15 cellular contexts compared by ENCODE assay signal in the genomic region with DNA sequence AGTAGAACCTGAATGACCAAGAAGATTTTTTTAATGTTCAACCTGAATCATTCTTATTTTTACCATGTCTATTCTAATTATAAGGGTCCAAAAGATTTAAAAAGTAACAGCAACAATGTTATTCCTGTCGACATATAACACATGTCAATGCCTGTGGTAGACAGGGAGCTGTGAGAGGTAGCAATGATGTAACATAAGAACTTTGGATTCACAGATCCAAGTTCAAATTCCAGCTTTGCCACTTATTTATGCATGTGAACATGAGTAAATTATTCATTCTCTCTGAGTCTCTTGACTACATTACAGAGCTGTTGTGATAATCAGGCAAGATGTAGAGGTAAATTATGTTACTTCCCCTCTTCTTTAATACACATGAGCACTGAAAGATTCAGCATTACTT. TPM values are rescaled to one million over a fixed set of nuclear protein-coding genes. Genes with fewer than 3 reads are reported as not detected.
DNase-seq lines count a peak whose midpoint lies in the region; ATAC-seq, FAIRE-seq and TF ChIP-seq lines count a peak whose summit lies in the region.
"Had no signal": no experiment of that assay in that cellular context is flagged by ENCODE, and none has a peak within 500 bp of the region (broad histone marks: within the 10 kb centered on the region; RNA-seq: fewer than 3 reads in every experiment).

No MANE protein-coding gene starts in this region.

- CTCF ChIA-PET in HepG2 (lab: Yijun Ruan, JAX; ENCODE audit: low intra/inter-chr PET ratio, low total read pairs), result no interaction called here

- no peak overlapping the region for H3K4me2 ChIP-seq in HepG2 (ENCODE audit: low read depth, low read length)

- TF ChIP-seq POLR2A in HepG2 (IDR thresholded peaks at IDR 0.05; ENCODE audit: insufficient read depth in 1 of 2, low read depth in 2 of 2, low read length in 2 of 2), result no peak

- no peak overlapping the region for H2AFZ ChIP-seq in HepG2 (ENCODE audit: low read length)

- no peaks in the 10 kb centered on the region for H3K27me3 ChIP-seq in CD4-positive, CD25-positive, alpha-beta regulatory T cell (ENCODE audit: control insufficient read depth, insufficient read depth, low read length)
- H3K27me3 ChIP-seq in HepG2 (ENCODE audit: control insufficient read depth in 1 of 2, insufficient read depth in 2 of 2, low read length in 2 of 2) (no peaks in the 10 kb centered on the region), small intestine (ENCODE audit: control insufficient read depth in 2 of 2, insufficient read depth in 2 of 2, low read length in 2 of 2) (no peaks in the 10 kb centered on the region)
- H3K27me3 ChIP-seq: BE2C had no signal

- H3K27me3 Mint-ChIP-seq in CD4-positive, CD25-positive, alpha-beta regulatory T cell, result no peaks in the 10 kb centered on the region
- no peaks in the 10 kb centered on the region for H3K27me3 Mint-ChIP-seq in T-helper 17 cell
- H3K27me3 Mint-ChIP-seq: CD4-positive, alpha-beta T cell had no signal

- no peak for TF ChIP-seq RAD21 in HepG2 (CRISPR knock-in tag; IDR thresholded peaks at IDR 0.05)

- H3K27ac Mint-ChIP-seq in CD4-positive, CD25-positive, alpha-beta regulatory T cell, result peak overlapping the region in 2 of 3 donors; percentile 23 to 67
- H3K27ac Mint-ChIP-seq in T-helper 17 cell, result peak overlapping the region; percentile 45
- H3K27ac Mint-ChIP-seq: CD4-positive, alpha-beta T cell had no signal

- in situ Hi-C loops in HepG2 (cut with HindIII; ENCODE audit: extremely low pct_ligation_motif_present, low pct_unique_long_range_greater_than_20kb), result no loop called here

- ATAC-seq in CD4-positive, CD25-positive, alpha-beta regulatory T cell (ENCODE audit: low read depth in 2 of 2), result no peak
- ATAC-seq in T-helper 17 cell, result no peak
- peak; percentile 51; the same call in 1 of the 3 replicates for ATAC-seq in HepG2
- ATAC-seq: HCT116 had no signal

- TF ChIP-seq CTCF in HepG2 (CRISPR knock-in tag; IDR thresholded peaks at IDR 0.05), result no peak

- H3K9ac ChIP-seq in HepG2 (ENCODE audit: insufficient read depth, low read depth, low read length), result no peak overlapping the region

- no peak overlapping the region for H3K27ac ChIP-seq in CD4-positive, CD25-positive, alpha-beta regulatory T cell (ENCODE audit: insufficient read depth, low read length, poor library complexity, severe bottlenecking)
- no peak overlapping the region for H3K27ac ChIP-seq in HepG2 (ENCODE audit: extremely low read length, insufficient read depth, low read length)
- no peak overlapping the region for H3K27ac ChIP-seq in small intestine (ENCODE audit: low read depth in 1 of 2, low read length in 1 of 2)

- peaks cover 5 to 11% (median 6%) of the 10 kb centered on the region in 4 donors for H3K4me1 Mint-ChIP-seq in CD4-positive, CD25-positive, alpha-beta regulatory T cell
- H3K4me1 Mint-ChIP-seq in T-helper 17 cell, result peaks cover 3% of the 10 kb centered on the region

- peaks cover 35% of the 10 kb centered on the region for H3K36me3 Mint-ChIP-seq in CD4-positive, CD25-positive, alpha-beta regulatory T cell
- H3K36me3 Mint-ChIP-seq in T-helper 17 cell (ENCODE audit: low read depth), result peaks cover 2% of the 10 kb centered on the region

- BruUV-seq in HepG2 (replicated peaks; lab: Mats Ljungman, UMichigan), result no TSS peak

- H3K4me3 Mint-ChIP-seq in CD4-positive, CD25-positive, alpha-beta regulatory T cell, result no peak overlapping the region
- H3K4me3 Mint-ChIP-seq in T-helper 17 cell, result no peak overlapping the region
- H3K4me3 Mint-ChIP-seq: CD4-positive, alpha-beta T cell had no signal

- no peak for FAIRE-seq in HepG2 (lab: Jason Lieb, UNC)
- FAIRE-seq in small intestine (lab: Jason Lieb, UNC), result no peak
- FAIRE-seq: D721Med, G401.6 had no signal

- no peaks in the 10 kb centered on the region for H3K36me3 ChIP-seq in CD4-positive, CD25-positive, alpha-beta regulatory T cell (ENCODE audit: control insufficient read depth, insufficient read depth, low read length)
- H3K36me3 ChIP-seq in HepG2 (replicated peaks in 1 of 2; ENCODE audit: control insufficient read depth in 1 of 2, insufficient read depth in 2 of 2, low read length in 2 of 2), result peaks cover 0 to 6% of the 10 kb centered on the region in 2 experiments; a peak in 1 of 5 replicates
- H3K36me3 ChIP-seq in small intestine (ENCODE audit: control insufficient read depth in 2 of 2, insufficient read depth in 2 of 2, low read length in 2 of 2), result peaks cover 4 to 5% of the 10 kb centered on the region in 2 donors

- H3K4me3 ChIP-seq in CD4-positive, CD25-positive, alpha-beta regulatory T cell (ENCODE audit: low read depth, low read length), result no peak overlapping the region
- H3K4me3 ChIP-seq in HepG2 (replicated peaks in 1 of 3; ENCODE audit: insufficient read depth in 1 of 3, low read depth in 2 of 3, low read length in 3 of 3) (no peak overlapping the region), small intestine (ENCODE audit: low read depth in 1 of 2, low read length in 2 of 2) (no peak overlapping the region)

- no peak for TF ChIP-seq EP300 in HepG2 (IDR thresholded peaks at IDR 0.05; ENCODE audit: low read depth in 2 of 2, low read length in 2 of 2)
- no peak for TF ChIP-seq EP300 in HepG2 (CRISPR knock-in tag; IDR thresholded peaks at IDR 0.05; ENCODE audit: borderline replicate concordance)

- no peak for DNase-seq in CD4-positive, CD25-positive, alpha-beta regulatory T cell
- DNase-seq in T-helper 17 cell (no peak), HepG2 (ENCODE audit: low spot score) (peak; percentile 43), small intestine (peak; percentile 85), glomerular visceral epithelial cell (ENCODE audit: extremely low spot score) (no peak)
- DNase-seq in stimulated activated CD4-positive, alpha-beta T cell treated with anti-CD3 and anti-CD28 coated beads, Interleukin-2, amount 100 ng/mL, for 24 hours, result no peak
- DNase-seq: BE2C; C1 segment of cervical spinal cord; Caco-2; CD4-positive, alpha-beta T cell; GOT3; H7 had no signal

- POLR2A ChIA-PET in HepG2 (lab: Yijun Ruan, JAX), result no interaction called here

- H3K79me2 ChIP-seq in HepG2 (ENCODE audit: insufficient read depth, low read length), result no peaks in the 10 kb centered on the region

- intact Hi-C loops in HepG2 (cut with micrococcal nuclease; ENCODE audit: unreplicated experiment), result no loop called here

- 21% methylated on average over 1 of the region's 1 CpG for whole genome bisulfite sequencing in HepG2 (ENCODE audit: low lambda C conversion rate)
- 53 to 85% (median 59%) methylated on average over 1 of the region's 1 CpG for WGBS in small intestine, 3 donors

- H3K9me3 Mint-ChIP-seq in CD4-positive, CD25-positive, alpha-beta regulatory T cell, result no peaks in the 10 kb centered on the region
- H3K9me3 Mint-ChIP-seq: CD4-positive, alpha-beta T cell had no signal

- no peaks in the 10 kb centered on the region for H3K9me3 ChIP-seq in CD4-positive, CD25-positive, alpha-beta regulatory T cell (ENCODE audit: control insufficient read depth in 2 of 2, low read length in 2 of 2)
- H3K9me3 ChIP-seq in T-helper 17 cell (ENCODE audit: control insufficient read depth, low read length, poor library complexity, severe bottlenecking), result peaks cover 4% of the 10 kb centered on the region
- no peaks in the 10 kb centered on the region for H3K9me3 ChIP-seq in HepG2 (ENCODE audit: low read length)
- H3K9me3 ChIP-seq in small intestine (ENCODE audit: control insufficient read depth, low read depth), result no peaks in the 10 kb centered on the region
- H3K9me3 ChIP-seq: BE2C, Caco-2 had no signal

- no peaks in the 10 kb centered on the region for H4K20me1 ChIP-seq in HepG2 (ENCODE audit: insufficient read depth, low read length)

- H3K4me1 ChIP-seq in CD4-positive, CD25-positive, alpha-beta regulatory T cell (ENCODE audit: control insufficient read depth, insufficient read depth, low read length, poor library complexity, severe bottlenecking), result no peaks in the 10 kb centered on the region
- 0 out of 2 replicates have a peak, but pooled peaks cover 7% of the 10 kb centered on the region for H3K4me1 ChIP-seq in HepG2 (ENCODE audit: insufficient read depth, low read length)
- peaks cover 0 to 5% of the 10 kb centered on the region in 2 donors for H3K4me1 ChIP-seq in small intestine (ENCODE audit: control insufficient read depth in 2 of 2, insufficient read depth in 1 of 2, low read depth in 1 of 2, low read length in 1 of 2)
- H3K4me1 ChIP-seq: BE2C, Caco-2 had no signal

TF ChIP-seq in HepG2, 621 proteins besides CTCF, POLR2A, EP300 and RAD21 (continues in another document):
- no peak for TF ChIP-seq NFKB2 (CRISPR knock-in tag; IDR thresholded peaks at IDR 0.05; ENCODE audit: borderline replicate concordance)

RNA-seq across cellular contexts. Expression of a gene that starts 54.5 kb away (rescaled TPM):
- total RNA-seq in CD4-positive, CD25-positive, alpha-beta regulatory T cell, result 5.7 TPM
- polyA plus RNA-seq in CD4-positive, CD25-positive, alpha-beta regulatory T cell, result 10 to 100 TPM in 2 of 4 donors, 1 to 10 TPM in 2; 6.0 to 11.1 (median 9.9) TPM
- total RNA-seq in T-helper 17 cell (1 to 10 TPM; 6.8 to 7.9 TPM), HepG2 (2016; rRNA removed; fragmentation: Illumina TruSeq; extraction: Trizol) (11.7 and 18.4 TPM in 2 replicates)
- total RNA-seq in HepG2 (2016; cell fraction: cytosol; rRNA removed; fragmentation: Illumina TruSeq; extraction: Trizol; ENCODE audit: low read depth), result 29.5 and 30.8 TPM in 2 replicates
- 12.4 and 16.0 TPM in 2 replicates for total RNA-seq in HepG2 (2016; cell fraction: insoluble cytoplasmic fraction; rRNA removed; fragmentation: Illumina TruSeq; extraction: Trizol)
- total RNA-seq in HepG2 (2016; cell fraction: membrane; rRNA removed; fragmentation: Illumina TruSeq; extraction: Trizol), result 21.3 and 27.0 TPM in 2 replicates
- 10.2 and 11.7 TPM in 2 replicates for total RNA-seq in HepG2 (2016; cell fraction: nucleus; rRNA removed; fragmentation: Illumina TruSeq; extraction: Trizol)
- polyA plus RNA-seq in HepG2 (2011; rRNA removed) (2.6 and 2.8 TPM in 2 replicates), small intestine (1 to 10 TPM; 5.4 to 7.6 (median 6.5) TPM)
- 1.7 and 3.5 TPM in 2 replicates for polyA plus RNA-seq in HepG2 (2011; cell fraction: cytosol; rRNA removed)
- polyA plus RNA-seq in HepG2 (2011; cell fraction: nucleus; rRNA removed), result 1.6 TPM in 2 replicates
- polyA plus RNA-seq in HepG2 (2012), result 7.8 and 8.3 TPM in 2 replicates
- 0.57 and 0.74 TPM in 2 replicates for polyA plus RNA-seq in HepG2 (2016; cell fraction: cytosol; fragmentation: Illumina TruSeq; extraction: Trizol; ENCODE audit: low read depth)
- 13.1 and 14.9 TPM in 2 replicates for polyA plus RNA-seq in HepG2 (2016; cell fraction: insoluble cytoplasmic fraction; fragmentation: Illumina TruSeq; extraction: Trizol; ENCODE audit: low read depth)
- 2.8 and 3.1 TPM in 2 replicates for polyA plus RNA-seq in HepG2 (2016; cell fraction: membrane; fragmentation: Illumina TruSeq; extraction: Trizol; ENCODE audit: low read depth)
- 6.6 and 6.7 TPM in 2 replicates for polyA plus RNA-seq in HepG2 (2016; cell fraction: nucleus; fragmentation: Illumina TruSeq; extraction: Trizol; ENCODE audit: insufficient read depth, low read depth)
- 6.6 and 12.6 TPM in 2 replicates for polyA minus RNA-seq in HepG2 (2011; rRNA and poly(A)+ RNA removed; ENCODE audit: low replicate concordance)
- polyA minus RNA-seq in HepG2 (2011; cell fraction: cytosol; rRNA and poly(A)+ RNA removed), result 8.1 and 10.3 TPM in 2 replicates
- 12.7 and 12.9 TPM in 2 replicates for polyA minus RNA-seq in HepG2 (2011; cell fraction: nucleus; rRNA and poly(A)+ RNA removed)

Comparison
In these comparisons a context has a peak if more than half of its experiments do, and no peak if none do; other contexts are left out.
1. DNase-seq: peak in HepG2 (single experiment) and small intestine (single experiment); none in CD4-positive, CD25-positive, alpha-beta regulatory T cell (0 of 3), T-helper 17 cell (0 of 3), glomerular visceral epithelial cell (single experiment) and stimulated activated CD4-positive, alpha-beta T cell treated with anti-CD3 and anti-CD28 coated beads, Interleukin-2, amount 100 ng/mL, for 24 hours (0 of 2).